In genomic region chr12:14514154-14514842, GRCh38 we compare ENCODE assay signal across 9 cellular contexts.
DNase-seq lines count a peak whose midpoint lies in the region; ATAC-seq, FAIRE-seq and TF ChIP-seq lines count a peak whose summit lies in the region.
"Had no signal": no experiment of that assay in that cellular context is flagged by ENCODE, and none has a peak within 500 bp of the region (broad histone marks: within the 10 kb centered on the region; RNA-seq: fewer than 3 reads in every experiment).

No MANE protein-coding gene starts in this region.

- no peaks in the 10 kb centered on the region for H3K27me3 ChIP-seq in WERI-Rb-1 (ENCODE audit: insufficient read depth, low read depth, severe bottlenecking)

- no peak overlapping the region for H3K4me3 ChIP-seq in WERI-Rb-1 (ENCODE audit: low read depth, low read length)

- H3K27ac ChIP-seq in WERI-Rb-1: no peak overlapping the region

- H3K36me3 ChIP-seq in WERI-Rb-1: no peaks in the 10 kb centered on the region

- DNase-seq in NCI-H1048 (lab: John Stamatoyannopoulos, UW) (peak; percentile 94), WERI-Rb-1 (peak; percentile 39), middle frontal gyrus (ENCODE audit: extremely low spot score, low spot score) (no peak)
- no peak for DNase-seq in stimulated activated naive CD4-positive, alpha-beta T cell treated with Interleukin-2 at 50 U/mL for 16 hours (lab: John Stamatoyannopoulos, UW)
- DNase-seq: natural killer cell had no signal

- FAIRE-seq in islet of Langerhans (lab: Jason Lieb, UNC): peak; percentile 94

- H3K9me3 ChIP-seq in WERI-Rb-1 (ENCODE audit: severe bottlenecking): no peaks in the 10 kb centered on the region

- no peak for ATAC-seq in GM21825 (IDR thresholded peaks at IDR 0.05; ENCODE audit: unreplicated experiment)
- ATAC-seq in GM18519 (IDR thresholded peaks at IDR 0.05; ENCODE audit: low FRiP score, unreplicated experiment): no peak

- peak; percentile 40 for TF ChIP-seq CTCF in GM12873 (IDR thresholded peaks at IDR 0.05; ENCODE audit: insufficient read depth, low read depth, low read length, missing control alignments)
- 0 out of 2 replicates have a peak, but pooled peaks have one; percentile 23 for TF ChIP-seq CTCF in WERI-Rb-1 (IDR thresholded peaks at IDR 0.05; ENCODE audit: low read depth, low read length)

Comparison
In these comparisons a context has a peak if more than half of its experiments do, and no peak if none do; other contexts are left out.
1. DNase-seq: peak in NCI-H1048 (single experiment) and WERI-Rb-1 (single experiment); none in middle frontal gyrus (single experiment) and stimulated activated naive CD4-positive, alpha-beta T cell treated with Interleukin-2 at 50 U/mL for 16 hours (single experiment).